ENCODE assay signal across 17 cellular contexts in the genomic region with DNA sequence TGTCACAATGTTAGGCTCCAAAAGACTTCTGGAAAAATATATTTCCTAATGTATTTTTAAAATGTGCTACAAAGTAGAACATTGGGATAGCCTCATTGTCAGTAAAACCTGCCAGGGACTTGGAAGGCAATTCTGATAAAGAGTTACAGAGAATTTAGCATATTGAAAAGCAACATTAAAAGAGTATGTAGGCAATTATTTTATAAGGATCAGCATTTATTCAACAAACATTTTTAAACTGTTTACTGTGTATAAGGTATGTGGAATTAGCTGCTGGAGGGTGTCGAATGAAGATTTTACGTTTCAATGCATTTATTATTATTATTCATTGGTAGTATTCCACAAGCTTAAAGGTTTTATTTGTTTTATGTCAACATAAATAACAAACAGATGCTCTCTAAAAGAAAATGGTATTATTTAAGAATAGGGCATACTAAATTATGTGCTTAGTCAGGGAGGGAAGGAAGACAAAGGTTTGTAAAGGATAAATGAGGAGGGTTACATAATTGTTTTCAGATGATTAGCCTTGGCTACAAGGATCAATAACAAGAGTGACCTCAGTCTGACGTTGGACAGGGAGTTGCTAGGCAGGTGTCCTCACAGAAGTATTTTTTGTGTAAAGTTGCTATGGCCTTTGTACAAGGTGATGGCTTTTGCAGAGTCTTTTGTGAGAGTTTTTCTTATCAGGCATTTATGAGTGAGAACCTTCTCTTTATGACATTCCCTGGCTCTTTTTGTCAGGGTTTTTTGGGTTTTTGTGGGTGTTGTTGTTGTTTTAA.
"Had no signal": no experiment of that assay in that cellular context is flagged by ENCODE, and none has a peak within 500 bp of the region (broad histone marks: within the 10 kb centered on the region; RNA-seq: fewer than 3 reads in every experiment).

No MANE protein-coding gene starts in this region.

- H3K4me1 ChIP-seq: pancreas, stomach, testis, upper lobe of right lung had no signal

- H3K27me3 ChIP-seq: cardiac muscle cell, dorsolateral prefrontal cortex, pancreas, stomach, testis, upper lobe of right lung had no signal

- ATAC-seq: activated CD8-positive, alpha-beta T cell treated with anti-CD3 and anti-CD28 coated beads for 36 hours; activated naive CD4-positive, alpha-beta T cell treated with anti-CD3 and anti-CD28 coated beads, Interleukin-2, amount 50 U/mL, for 72 hours; left lobe of liver; upper lobe of right lung had no signal

- H3K36me3 ChIP-seq: cardiac muscle cell, pancreas, upper lobe of right lung had no signal

- H3K4me3 ChIP-seq: cardiac muscle cell, dorsolateral prefrontal cortex, pancreas, stomach, testis, upper lobe of right lung had no signal

- DNase-seq: activated B cell treated with CpG ODN at 0.5 μM for 24 hours; activated CD4-positive, alpha-beta T cell treated with anti-CD3 and anti-CD28 coated beads for 48 hours; activated CD8-positive, alpha-beta T cell treated with anti-CD3 and anti-CD28 coated beads for 36 hours; activated gamma-delta T cell; activated T-cell treated with anti-CD3 and anti-CD28 coated beads, Interleukin-2, amount 50 U/mL, for 48 hours; endodermal cell; naive B cell; pancreas; stimulated activated CD4-positive, alpha-beta T cell treated with anti-CD3 and anti-CD28 coated beads, Interleukin-12 subunit alpha, Interleukin-12 subunit beta, amount 100 ng/mL, for 4 hours; stimulated activated CD4-positive, alpha-beta T cell treated with anti-CD3 and anti-CD28 coated beads, Interleukin-2, amount 100 ng/mL, for 24 hours; stomach; testis; upper lobe of right lung had no signal

- H3K27ac ChIP-seq: cardiac muscle cell, pancreas, stomach, testis, upper lobe of right lung had no signal

- H3K9me3 ChIP-seq: pancreas, stomach, testis, upper lobe of right lung had no signal
